8 cellular contexts compared by ENCODE assay signal in the genomic region with DNA sequence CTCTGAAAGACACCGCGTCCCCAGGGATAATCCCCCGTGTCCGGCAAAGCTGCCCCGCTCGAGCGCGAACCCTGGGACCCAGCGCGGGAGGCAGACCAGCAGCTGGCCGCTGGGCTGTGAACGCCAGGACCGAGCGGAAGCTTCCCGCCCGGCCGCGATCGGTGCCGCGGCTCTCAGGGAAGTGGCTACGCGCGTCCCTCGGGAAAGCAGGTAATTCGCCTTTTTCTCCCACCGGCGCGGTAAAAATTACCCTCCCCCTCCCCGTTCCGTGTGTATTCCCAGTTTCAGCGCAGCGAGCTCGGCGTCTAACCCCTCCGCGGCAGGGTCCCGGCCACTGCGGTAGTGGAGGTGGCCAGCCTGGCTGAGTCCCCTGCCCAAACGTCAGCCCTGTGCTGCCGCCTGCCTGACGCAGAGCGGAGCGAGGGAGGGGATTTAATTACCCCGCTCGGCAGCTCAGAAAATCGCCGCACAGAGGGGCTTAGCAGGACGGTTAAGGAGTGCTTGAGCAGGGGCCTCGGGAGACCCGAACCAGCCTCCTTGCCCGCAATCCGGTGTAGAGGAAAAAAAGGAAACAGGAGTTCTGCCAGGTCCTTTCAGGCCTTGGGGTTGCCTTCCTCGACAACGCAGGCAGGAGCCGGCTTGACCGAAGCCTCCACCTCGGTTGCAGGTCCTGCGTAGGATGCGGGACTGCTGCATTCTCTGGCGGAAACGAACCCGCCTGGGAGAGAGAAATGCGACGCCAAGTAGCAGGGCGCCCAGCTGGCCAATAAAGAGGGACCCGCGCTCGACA. TPM values are rescaled to one million over a fixed set of nuclear protein-coding genes. Genes with fewer than 3 reads are reported as not detected.
DNase-seq lines count a peak whose midpoint lies in the region; ATAC-seq and TF ChIP-seq lines count a peak whose summit lies in the region.

No MANE protein-coding gene starts in this region.

- H3K36me3 ChIP-seq in brain microvascular endothelial cell (replicated peaks), result no peaks in the 10 kb centered on the region

- H3K9me3 Mint-ChIP-seq in activated CD8-positive, alpha-beta memory T cell treated with anti-CD3 and anti-CD28 coated beads, Interleukin-2, amount 10 ng/mL, durations not matched to agents 7 days and 5 days (ENCODE audit: low read depth), result no peaks in the 10 kb centered on the region
- no peaks in the 10 kb centered on the region for H3K9me3 Mint-ChIP-seq in effector memory CD8-positive, alpha-beta T cell
- peaks cover 0 to 2% (median 0%) of the 10 kb centered on the region in 7 donors for H3K9me3 Mint-ChIP-seq in naive B cell

- TF ChIP-seq CTCF in brain microvascular endothelial cell (IDR thresholded peaks at IDR 0.05; ENCODE audit: low read depth, low read length, missing control alignments), result no peak

- DNase-seq in activated CD8-positive, alpha-beta memory T cell treated with anti-CD3 and anti-CD28 coated beads, Interleukin-2, amount 10 ng/mL, durations not matched to agents 7 days and 5 days, result no peak
- no peak for DNase-seq in activated CD8-positive, alpha-beta memory T cell treated with anti-CD3 and anti-CD28 coated beads, Interleukin-2, amount 50 U/mL, for 48 hours
- DNase-seq in SHP77 treated with DMSO at 0.1 percent for 48 hours (lab: John Stamatoyannopoulos, UW), result peak; percentile 56
- DNase-seq in effector memory CD8-positive, alpha-beta T cell, result no peak
- no peak for DNase-seq in naive B cell
- DNase-seq in brain microvascular endothelial cell, result no peak
- DNase-seq in globus pallidus (ENCODE audit: low spot score), result no peak
- DNase-seq in LoVo (ENCODE audit: low spot score), result no peak

- H3K4me1 Mint-ChIP-seq in activated CD8-positive, alpha-beta memory T cell treated with anti-CD3 and anti-CD28 coated beads, Interleukin-2, amount 10 ng/mL, durations not matched to agents 7 days and 5 days, result peaks cover 19% of the 10 kb centered on the region
- peaks cover 23 to 27% of the 10 kb centered on the region in 2 donors for H3K4me1 Mint-ChIP-seq in effector memory CD8-positive, alpha-beta T cell (ENCODE audit: low read depth in 2 of 2)
- peaks cover 27 to 50% (median 44%) of the 10 kb centered on the region in 3 donors for H3K4me1 Mint-ChIP-seq in naive B cell

- peak overlapping the region; percentile 36 for H3K27ac Mint-ChIP-seq in activated CD8-positive, alpha-beta memory T cell treated with anti-CD3 and anti-CD28 coated beads, Interleukin-2, amount 10 ng/mL, durations not matched to agents 7 days and 5 days
- no peak overlapping the region for H3K27ac Mint-ChIP-seq in effector memory CD8-positive, alpha-beta T cell
- peak overlapping the region in 2 of 6 donors; percentile 20 to 67 for H3K27ac Mint-ChIP-seq in naive B cell

- H3K4me3 ChIP-seq in brain microvascular endothelial cell (ENCODE audit: low read depth, low read length), result no peak overlapping the region

- no peaks in the 10 kb centered on the region for H3K36me3 Mint-ChIP-seq in activated CD8-positive, alpha-beta memory T cell treated with anti-CD3 and anti-CD28 coated beads, Interleukin-2, amount 10 ng/mL, durations not matched to agents 7 days and 5 days
- peaks cover 3% of the 10 kb centered on the region for H3K36me3 Mint-ChIP-seq in effector memory CD8-positive, alpha-beta T cell (ENCODE audit: insufficient read depth)
- no peaks in the 10 kb centered on the region for H3K36me3 Mint-ChIP-seq in naive B cell

- H3K4me3 Mint-ChIP-seq in activated CD8-positive, alpha-beta memory T cell treated with anti-CD3 and anti-CD28 coated beads, Interleukin-2, amount 10 ng/mL, durations not matched to agents 7 days and 5 days, result peak overlapping the region; percentile 32
- peak overlapping the region; percentile 81 for H3K4me3 Mint-ChIP-seq in effector memory CD8-positive, alpha-beta T cell
- H3K4me3 Mint-ChIP-seq in naive B cell, result peak overlapping the region; percentile 71 to 93 (median 80)

- CTCF ChIA-PET in activated CD8-positive, alpha-beta memory T cell treated with anti-CD3 and anti-CD28 coated beads, Interleukin-2, amount 10 ng/mL, durations not matched to agents 7 days and 5 days (lab: Charles Lee), result interaction anchor here (1.1 to 1.8 kb wide), 3 partner anchors 8 to 119 kb away, joined by 3 to 6 read pairs (median 4); no protein-coding TSS in a partner anchor

- H3K27ac ChIP-seq in brain microvascular endothelial cell, result no peak overlapping the region

- no peak for ATAC-seq in activated CD8-positive, alpha-beta memory T cell treated with anti-CD3 and anti-CD28 coated beads, Interleukin-2, amount 10 ng/mL, durations not matched to agents 7 days and 5 days
- no peak for ATAC-seq in effector memory CD8-positive, alpha-beta T cell (replicated peaks)
- no peak for ATAC-seq in naive B cell (ENCODE audit: low read depth in 2 of 2)

- H3K27me3 ChIP-seq in brain microvascular endothelial cell (replicated peaks), result peaks cover 98% of the 10 kb centered on the region

- in situ Hi-C loops in brain microvascular endothelial cell (cut with HindIII; ENCODE audit: low pct_ligation_motif_present, low sequenced_read_pairs), result no loop called here

- peaks cover 80% of the 10 kb centered on the region for H3K27me3 Mint-ChIP-seq in activated CD8-positive, alpha-beta memory T cell treated with anti-CD3 and anti-CD28 coated beads, Interleukin-2, amount 10 ng/mL, durations not matched to agents 7 days and 5 days
- peaks cover 81 to 95% of the 10 kb centered on the region in 2 donors for H3K27me3 Mint-ChIP-seq in effector memory CD8-positive, alpha-beta T cell
- peaks cover 47 to 83% (median 81%) of the 10 kb centered on the region in 3 donors for H3K27me3 Mint-ChIP-seq in naive B cell

RNA-seq across cellular contexts. Expression of a gene that starts 2.9 kb away (rescaled TPM):
- under 1 TPM in 1 of 2 experiments, not detected in 1; 0.28 TPM for total RNA-seq in activated CD8-positive, alpha-beta memory T cell treated with anti-CD3 and anti-CD28 coated beads, Interleukin-2, amount 10 ng/mL, durations not matched to agents 7 days and 5 days
- under 1 TPM in 3 of 6 donors, not detected in 3; 0.21 to 0.49 (median 0.28) TPM for polyA plus RNA-seq in naive B cell (ENCODE audit: low read depth in 6 of 6)

RNA-seq across cellular contexts. Expression of a gene that starts 23.4 kb away (rescaled TPM):
- total RNA-seq in activated CD8-positive, alpha-beta memory T cell treated with anti-CD3 and anti-CD28 coated beads, Interleukin-2, amount 10 ng/mL, durations not matched to agents 7 days and 5 days, result not detected
- polyA plus RNA-seq in naive B cell (ENCODE audit: low read depth in 6 of 6), result not detected
